In genomic region chr17:64037802-64038201, GRCh38 we compare ENCODE assay signal across 22 cellular contexts. TPM values are rescaled to one million over a fixed set of nuclear protein-coding genes. Genes with fewer than 3 reads are reported as not detected.
"Had no signal": no experiment of that assay in that cellular context is flagged by ENCODE, and none has a peak within 500 bp of the region (broad histone marks: within the 10 kb centered on the region; RNA-seq: fewer than 3 reads in every experiment).

No MANE protein-coding gene starts in this region.

- H3K9me3 Mint-ChIP-seq: memory B cell; mesothelial cell of epicardium; natural killer cell; neural crest cell; stimulated activated memory B cell treated with anti-CD40 and anti-IgM and Interleukin-4, amounts not matched to agents 10 μg/mL and 1 μg/mL and 100 μg/mL, for 72 hours; stimulated activated naive CD8-positive, alpha-beta T cell treated with anti-CD3 and anti-CD28 coated beads, Interleukin-15, amount 100 ng/mL, for 72 hours had no signal

- H3K4me1 Mint-ChIP-seq: mesothelial cell of epicardium; neural crest cell; stimulated activated memory B cell treated with anti-CD40 and anti-IgM and Interleukin-4, amounts not matched to agents 10 μg/mL and 1 μg/mL and 100 μg/mL, for 72 hours had no signal

- H3K27ac Mint-ChIP-seq: memory B cell; mesothelial cell of epicardium; natural killer cell; stimulated activated memory B cell treated with anti-CD40 and anti-IgM and Interleukin-4, amounts not matched to agents 10 μg/mL and 1 μg/mL and 100 μg/mL, for 72 hours had no signal

- ATAC-seq: gastroesophageal sphincter; left cardiac atrium; natural killer cell; stimulated activated memory B cell treated with anti-CD40 and anti-IgM and Interleukin-4, amounts not matched to agents 10 μg/mL and 1 μg/mL and 100 μg/mL, for 72 hours; stimulated activated naive CD8-positive, alpha-beta T cell treated with anti-CD3 and anti-CD28 coated beads, Interleukin-15, amount 100 ng/mL, for 72 hours had no signal

- DNase-seq: effector memory CD4-positive, alpha-beta T cell; esophagus squamous epithelium; foreskin fibroblast; glutamatergic neuron; kidney; left cardiac atrium; left ventricle myocardium inferior; lower lobe of right lung; natural killer cell; ovary; stimulated activated CD4-positive, alpha-beta T cell treated with anti-CD3 and anti-CD28 coated beads, Interleukin-12 subunit alpha, Interleukin-12 subunit beta, amount 100 ng/mL, for 4 hours; stimulated activated CD4-positive, alpha-beta T cell treated with anti-CD3 and anti-CD28 coated beads, Interleukin-2, amount 100 ng/mL, for 48 hours; stimulated activated CD8-positive, alpha-beta memory T cell treated with anti-CD3 and anti-CD28 coated beads, Interleukin-4, amount 100 ng/mL, for 48 hours; stimulated activated naive CD8-positive, alpha-beta T cell treated with anti-CD3 and anti-CD28 coated beads, Interleukin-15, amount 100 ng/mL, for 72 hours; testis; transverse colon had no signal

- H3K4me3 Mint-ChIP-seq: memory B cell; mesothelial cell of epicardium; natural killer cell; neural crest cell; stimulated activated memory B cell treated with anti-CD40 and anti-IgM and Interleukin-4, amounts not matched to agents 10 μg/mL and 1 μg/mL and 100 μg/mL, for 72 hours; stimulated activated naive CD8-positive, alpha-beta T cell treated with anti-CD3 and anti-CD28 coated beads, Interleukin-15, amount 100 ng/mL, for 72 hours had no signal

- H3K27me3 Mint-ChIP-seq: memory B cell; stimulated activated memory B cell treated with anti-CD40 and anti-IgM and Interleukin-4, amounts not matched to agents 10 μg/mL and 1 μg/mL and 100 μg/mL, for 72 hours; stimulated activated naive CD8-positive, alpha-beta T cell treated with anti-CD3 and anti-CD28 coated beads, Interleukin-15, amount 100 ng/mL, for 72 hours had no signal

RNA-seq across cellular contexts. Expression of gene ICAM2, which starts 17.4 kb away (rescaled TPM):
- total RNA-seq: neural crest cell had no signal

RNA-seq across cellular contexts. Expression of gene PRR29, which starts 39.7 kb away (rescaled TPM):
- total RNA-seq: left ventricle myocardium inferior, sigmoid colon, transverse colon had no signal
